In genomic region chr1:26780344-26780957, GRCh38 we compare ENCODE assay signal across 20 cellular contexts. TPM values are rescaled to one million over a fixed set of nuclear protein-coding genes. Genes with fewer than 3 reads are reported as not detected.
DNase-seq lines count a peak whose midpoint lies in the region; ATAC-seq and TF ChIP-seq lines count a peak whose summit lies in the region.
"Had no signal": no experiment of that assay in that cellular context is flagged by ENCODE, and none has a peak within 500 bp of the region (broad histone marks: within the 10 kb centered on the region; RNA-seq: fewer than 3 reads in every experiment).

No MANE protein-coding gene starts in this region.

- H3K9ac ChIP-seq in IMR-90 (ENCODE audit: low read depth, low read length), result no peak overlapping the region
- H3K9ac ChIP-seq: KMS-11 had no signal

- POLR2A ChIA-PET in IMR-90 (lab: Charles Lee; ENCODE audit: unreplicated experiment), result interaction anchor here (0.7 kb wide), 1 partner anchor 50 kb away, joined by 6 read pairs; no protein-coding TSS in a partner anchor

- no peak overlapping the region for H2BK15ac ChIP-seq in IMR-90 (ENCODE audit: low read depth, low read length)

- peak overlapping the region; percentile 10 for H3K4me3 Mint-ChIP-seq in natural killer cell treated with Interleukin-12 subunit alpha and Interleukin-12 subunit beta and Interleukin-15 and Interleukin-18, amount 100 ng/mL, for 72 hours
- H3K4me3 Mint-ChIP-seq: activated naive CD8-positive, alpha-beta T cell treated with anti-CD3 and anti-CD28 coated beads for 36 hours; B cell; T-helper 2 cell treated with Interferon-gamma antibody and Interleukin-4, amounts not matched to agents 5 μg/mL and 100 μg/mL, for 36 hours had no signal

- dilution Hi-C loops in IMR-90 (cut with HindIII; ENCODE audit: low sequenced_read_pairs, unreplicated experiment), result loop anchor here (25.0 kb wide), 1 partner anchor 193 kb away; no protein-coding TSS in a partner anchor

- H3K9me3 ChIP-seq in IMR-90 (ENCODE audit: control insufficient read depth, insufficient read depth, low read length), result no peaks in the 10 kb centered on the region
- H3K9me3 ChIP-seq in suprapubic skin, result no peaks in the 10 kb centered on the region
- no peaks in the 10 kb centered on the region for H3K9me3 ChIP-seq in esophagus muscularis mucosa
- H3K9me3 ChIP-seq: SJSA1, testis had no signal

- H3K9me3 Mint-ChIP-seq in natural killer cell treated with Interleukin-12 subunit alpha and Interleukin-12 subunit beta and Interleukin-15 and Interleukin-18, amount 100 ng/mL, for 72 hours, result no peaks in the 10 kb centered on the region
- H3K9me3 Mint-ChIP-seq: activated naive CD8-positive, alpha-beta T cell treated with anti-CD3 and anti-CD28 coated beads for 36 hours; T-helper 2 cell treated with Interferon-gamma antibody and Interleukin-4, amounts not matched to agents 5 μg/mL and 100 μg/mL, for 36 hours had no signal

- H3K4me3 ChIP-seq in IMR-90 (ENCODE audit: insufficient read depth, low read depth, low read length), result no peak overlapping the region
- H3K4me3 ChIP-seq in suprapubic skin, result no peak overlapping the region
- H3K4me3 ChIP-seq in esophagus muscularis mucosa, result no peak overlapping the region
- H3K4me3 ChIP-seq: SJSA1, testis had no signal

- peak overlapping the region; percentile 29 for H2BK5ac ChIP-seq in IMR-90 (ENCODE audit: low read depth, low read length, poor library complexity, severe bottlenecking)

- TF ChIP-seq CTCF in IMR-90 (conservative IDR thresholded peaks at IDR 0.05; ENCODE audit: low read depth, low read length) (no peak), suprapubic skin (IDR thresholded peaks at IDR 0.05) (no peak), esophagus muscularis mucosa (IDR thresholded peaks at IDR 0.05) (no peak)

- H3K18ac ChIP-seq in IMR-90 (ENCODE audit: low read depth, low read length), result no peak overlapping the region

- DNase-seq in G401 (ENCODE audit: low spot score), result peak; percentile 60
- DNase-seq in IMR-90, result no peak
- no peak for DNase-seq in natural killer cell treated with Interleukin-12 subunit alpha and Interleukin-12 subunit beta and Interleukin-15 and Interleukin-18, amount 100 ng/mL, for 72 hours (ENCODE audit: low spot score)
- DNase-seq in suprapubic skin (ENCODE audit: low spot score in 2 of 2), result no peak
- no peak for DNase-seq in esophagus muscularis mucosa (ENCODE audit: extremely low spot score)
- DNase-seq: activated CD4-positive, CD25-positive, alpha-beta regulatory T cell treated with anti-CD3 and anti-CD28 coated beads, Interleukin-2, amount 50 U/mL, for 72 hours; activated CD8-positive, alpha-beta memory T cell treated with anti-CD3 and anti-CD28 coated beads, Interleukin-2, amount 50 U/mL, for 48 hours; activated naive CD8-positive, alpha-beta T cell treated with anti-CD3 and anti-CD28 coated beads for 36 hours; brain microvascular endothelial cell; Calu3; left ventricle myocardium superior; NCI-H1092; PC-3; testis had no signal

- H3K27ac ChIP-seq in IMR-90 (ENCODE audit: insufficient read depth, low read length), result no peak overlapping the region
- peak overlapping the region; percentile 21 for H3K27ac ChIP-seq in cingulate gyrus (ENCODE audit: low read depth, low read length)
- no peak overlapping the region for H3K27ac ChIP-seq in suprapubic skin
- H3K27ac ChIP-seq in esophagus muscularis mucosa (replicated peaks in 1 of 4), result no peak overlapping the region
- H3K27ac ChIP-seq: brain microvascular endothelial cell, KMS-11, SJSA1, testis had no signal

- peaks cover 60 to 91% of the 10 kb centered on the region in 2 experiments for H3K79me1 ChIP-seq in IMR-90 (ENCODE audit: low read depth in 1 of 2, low read length in 2 of 2)

- H3K4me2 ChIP-seq in IMR-90 (ENCODE audit: low read depth, low read length), result no peak overlapping the region
- H3K4me2 ChIP-seq: KMS-11 had no signal

- H3K4ac ChIP-seq in IMR-90 (ENCODE audit: low read depth, low read length), result no peak overlapping the region

- TF ChIP-seq POLR2A in IMR-90 (IDR thresholded peaks at IDR 0.05; ENCODE audit: low read depth, low read length) (no peak), suprapubic skin (IDR thresholded peaks at IDR 0.05) (no peak), esophagus muscularis mucosa (IDR thresholded peaks at IDR 0.05; ENCODE audit: low read depth) (no peak)

- no peak overlapping the region for H2AK9ac ChIP-seq in IMR-90 (replicated peaks; ENCODE audit: low read depth, low read length, poor library complexity)

- H2AFZ ChIP-seq in IMR-90 (replicated peaks; ENCODE audit: low read length, poor library complexity), result no peak overlapping the region

- H3K36me3 Mint-ChIP-seq in natural killer cell treated with Interleukin-12 subunit alpha and Interleukin-12 subunit beta and Interleukin-15 and Interleukin-18, amount 100 ng/mL, for 72 hours, result peaks cover 38% of the 10 kb centered on the region

- intact Hi-C loops in IMR-90 (cut with micrococcal nuclease), result no loop called here
- intact Hi-C loops in esophagus muscularis mucosa (cut with DNase I), result loop anchor here (10.0 kb wide), 1 partner anchor 56 kb away; no protein-coding TSS in a partner anchor

- CTCF ChIA-PET in IMR-90 (lab: Yijun Ruan, JAX), result no interaction called here

- H3K27me3 ChIP-seq in IMR-90 (ENCODE audit: control insufficient read depth, insufficient read depth, low read length) (no peaks in the 10 kb centered on the region), suprapubic skin (no peaks in the 10 kb centered on the region), esophagus muscularis mucosa (no peaks in the 10 kb centered on the region)
- H3K27me3 ChIP-seq: brain microvascular endothelial cell, SJSA1, testis had no signal

- no peak overlapping the region for H3K56ac ChIP-seq in IMR-90 (ENCODE audit: extremely low read depth, insufficient read depth, low read length)

- H4K20me1 ChIP-seq in IMR-90 (ENCODE audit: insufficient read depth, low read length), result peaks cover 18% of the 10 kb centered on the region

- BruUV-seq in IMR-90 (replicated peaks; lab: Mats Ljungman, UMichigan), result no TSS peak

- H3K23ac ChIP-seq in IMR-90 (ENCODE audit: low read depth, low read length), result no peak overlapping the region

- no peak overlapping the region for H4K5ac ChIP-seq in IMR-90 (ENCODE audit: low read depth, low read length)

- in situ Hi-C loops in G401 (cut with HindIII; ENCODE audit: low sequenced_read_pairs), result no loop called here
- in situ Hi-C loops in IMR-90 (cut with MboI; ENCODE audit: low sequenced_read_pairs), result no loop called here

- no peak overlapping the region for H2BK120ac ChIP-seq in IMR-90 (ENCODE audit: low read depth, low read length)

- ATAC-seq in IMR-90 (ENCODE audit: low read depth), result no peak
- ATAC-seq in natural killer cell treated with Interleukin-12 subunit alpha and Interleukin-12 subunit beta and Interleukin-15 and Interleukin-18, amount 100 ng/mL, for 72 hours, result peak; percentile 18 to 37
- ATAC-seq in GM19328 (IDR thresholded peaks at IDR 0.05; ENCODE audit: unreplicated experiment), result no peak
- ATAC-seq: left ventricle myocardium superior, PC-3 had no signal

- H3K9me1 ChIP-seq in IMR-90 (ENCODE audit: insufficient read depth, low read length), result peaks cover 34% of the 10 kb centered on the region

- 88% methylated on average over 12 of the region's 21 CpGs; no CpG with 5 or more reads in 1 of the 2 experiments for WGBS in IMR-90 (ENCODE audit: extremely low coverage in 2 of 2, insufficient read length in 1 of 2), 2 experiments
- 82% methylated on average over 12 of the region's 21 CpGs for WGBS in suprapubic skin
- 91% methylated on average over 21 of the region's 21 CpGs for WGBS in esophagus muscularis mucosa

- peaks cover 49% of the 10 kb centered on the region for H3K36me3 ChIP-seq in IMR-90 (ENCODE audit: control insufficient read depth, insufficient read depth, low read length)
- peaks cover 68% of the 10 kb centered on the region for H3K36me3 ChIP-seq in suprapubic skin
- H3K36me3 ChIP-seq in esophagus muscularis mucosa, result peaks cover 40 to 67% (median 58%) of the 10 kb centered on the region in 4 donors

- H4K8ac ChIP-seq in IMR-90 (ENCODE audit: low read depth in 2 of 2, low read length in 2 of 2), result no peak overlapping the region

- H3K27ac Mint-ChIP-seq in natural killer cell treated with Interleukin-12 subunit alpha and Interleukin-12 subunit beta and Interleukin-15 and Interleukin-18, amount 100 ng/mL, for 72 hours, result peak overlapping the region; percentile 65 to 99
- H3K27ac Mint-ChIP-seq: B cell had no signal

- TF ChIP-seq RAD21 in IMR-90 (IDR thresholded peaks at IDR 0.05; ENCODE audit: low read length), result no peak

- H2BK20ac ChIP-seq in IMR-90 (ENCODE audit: low read depth, low read length), result no peak overlapping the region

- no peak overlapping the region for H2AK5ac ChIP-seq in IMR-90 (ENCODE audit: low read depth, low read length)

- H3K14ac ChIP-seq in IMR-90 (replicated peaks; ENCODE audit: low read depth, low read length), result no peak overlapping the region

- H3K4me1 Mint-ChIP-seq in natural killer cell treated with Interleukin-12 subunit alpha and Interleukin-12 subunit beta and Interleukin-15 and Interleukin-18, amount 100 ng/mL, for 72 hours (ENCODE audit: low read depth in 2 of 2), result peaks cover 54 to 55% of the 10 kb centered on the region in 2 donors

- peaks cover 15% of the 10 kb centered on the region for H3K4me1 ChIP-seq in IMR-90 (ENCODE audit: control insufficient read depth, insufficient read depth, low read length)
- H3K4me1 ChIP-seq in suprapubic skin, result peaks cover 30% of the 10 kb centered on the region
- H3K4me1 ChIP-seq in esophagus muscularis mucosa, result peaks cover 44 to 54% (median 50%) of the 10 kb centered on the region in 4 donors

- no peaks in the 10 kb centered on the region for H3K27me3 Mint-ChIP-seq in natural killer cell treated with Interleukin-12 subunit alpha and Interleukin-12 subunit beta and Interleukin-15 and Interleukin-18, amount 100 ng/mL, for 72 hours
- H3K27me3 Mint-ChIP-seq: activated naive CD8-positive, alpha-beta T cell treated with anti-CD3 and anti-CD28 coated beads for 36 hours; B cell had no signal

- no peak for TF ChIP-seq EP300 in suprapubic skin (IDR thresholded peaks at IDR 0.05)
- no peak for TF ChIP-seq EP300 in esophagus muscularis mucosa (IDR thresholded peaks at IDR 0.05)

- H4K91ac ChIP-seq in IMR-90 (ENCODE audit: insufficient read depth, low read depth, low read length), result no peak overlapping the region

RNA-seq across cellular contexts. Expression of gene PIGV, which starts 7.3 kb away (rescaled TPM):
- 4.0 and 9.1 TPM in 2 replicates for total RNA-seq in G401 (2014; rRNA removed; shearing (Covaris generic))
- total RNA-seq in IMR-90 (2012; rRNA removed), result 8.6 and 10.6 TPM in 2 replicates
- polyA plus RNA-seq in IMR-90 (2012; rRNA removed), result 6.9 and 7.2 TPM in 2 replicates
- 7.4 and 11.3 TPM in 2 replicates for polyA plus RNA-seq in IMR-90 (2012; cell fraction: cytosol; rRNA removed)
- 10.5 and 15.8 TPM in 2 replicates for polyA plus RNA-seq in IMR-90 (2012; cell fraction: nucleus; rRNA removed; ENCODE audit: low replicate concordance)
- total RNA-seq in natural killer cell treated with Interleukin-12 subunit alpha and Interleukin-12 subunit beta and Interleukin-15 and Interleukin-18, amount 100 ng/mL, for 72 hours, result 10 to 100 TPM; 44.3 to 60.2 TPM
- 10 to 100 TPM; 15.9 to 31.5 (median 25.6) TPM for total RNA-seq in suprapubic skin
- 10 to 100 TPM; 11.8 to 15.2 (median 13.7) TPM for total RNA-seq in esophagus muscularis mucosa

RNA-seq across cellular contexts. Expression of gene ZDHHC18, which starts 46.0 kb away (rescaled TPM):
- total RNA-seq in G401 (2014; rRNA removed; shearing (Covaris generic)), result 19.6 and 43.5 TPM in 2 replicates
- 9.4 and 12.5 TPM in 2 replicates for total RNA-seq in IMR-90 (2012; rRNA removed)
- polyA plus RNA-seq in IMR-90 (2012; rRNA removed), result 37.0 and 38.4 TPM in 2 replicates
- 16.2 and 37.8 TPM in 2 replicates for polyA plus RNA-seq in IMR-90 (2012; cell fraction: cytosol; rRNA removed)
- polyA plus RNA-seq in IMR-90 (2012; cell fraction: nucleus; rRNA removed; ENCODE audit: low replicate concordance), result 40.6 and 50.7 TPM in 2 replicates
- 100 to 1,000 TPM in 1 of 2 donors, 10 to 100 TPM in 1; 87.2 to 106 TPM for total RNA-seq in natural killer cell treated with Interleukin-12 subunit alpha and Interleukin-12 subunit beta and Interleukin-15 and Interleukin-18, amount 100 ng/mL, for 72 hours
- 10 to 100 TPM; 23.7 to 38.5 (median 31.4) TPM for total RNA-seq in suprapubic skin
- 10 to 100 TPM in 3 of 4 donors, 1 to 10 TPM in 1; 9.6 to 31.7 (median 20.8) TPM for total RNA-seq in esophagus muscularis mucosa

Comparison
In these comparisons a context has a peak if more than half of its experiments do, and no peak if none do; other contexts are left out.
1. ATAC-seq: peak in natural killer cell treated with Interleukin-12 subunit alpha and Interleukin-12 subunit beta and Interleukin-15 and Interleukin-18, amount 100 ng/mL, for 72 hours (2 of 2); none in IMR-90 (single experiment) and GM19328 (single experiment).